Comparison of ENCODE assay signal across 17 cellular contexts in the genomic region with DNA sequence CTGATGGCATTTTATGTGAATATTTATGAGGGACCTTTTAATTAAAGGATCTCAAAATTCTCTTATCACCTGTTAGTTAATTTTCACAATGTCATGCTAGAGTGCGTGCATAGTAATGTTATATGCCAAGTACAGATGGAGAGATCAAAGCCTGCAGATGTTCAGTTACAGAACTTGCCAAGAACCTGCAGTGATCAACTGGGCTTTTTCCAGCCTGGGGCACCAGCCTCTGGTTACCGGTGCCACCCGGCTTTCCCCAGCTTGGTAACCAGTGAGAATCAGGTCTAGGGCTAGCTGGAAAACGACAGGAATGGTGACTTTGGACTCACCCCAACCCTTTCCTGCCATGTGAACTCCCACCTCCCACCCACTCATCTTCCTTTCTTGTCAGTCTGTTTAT.
"Had no signal": no experiment of that assay in that cellular context is flagged by ENCODE, and none has a peak within 500 bp of the region (broad histone marks: within the 10 kb centered on the region; RNA-seq: fewer than 3 reads in every experiment).

No MANE protein-coding gene starts in this region.

- H3K27me3 Mint-ChIP-seq: stimulated activated naive B cell treated with anti-CD40 and anti-IgM and Interleukin-4, amounts not matched to agents 10 μg/mL and 1 μg/mL and 100 μg/mL, for 72 hours had no signal

- DNase-seq: activated CD4-positive, alpha-beta T cell treated with anti-CD3 and anti-CD28 coated beads, Interleukin-2, amount 50 U/mL, for 48 hours; activated naive CD4-positive, alpha-beta T cell treated with anti-CD3 and anti-CD28 coated beads for 36 hours; activated naive CD8-positive, alpha-beta T cell treated with anti-CD3 and anti-CD28 coated beads, Interleukin-2, amount 50 U/mL, for 24 hours; aorta; lower lobe of right lung; ovary; stimulated activated CD4-positive, alpha-beta T cell treated with anti-CD3 and anti-CD28 coated beads, Interleukin-2, amount 100 ng/mL, for 48 hours; stimulated activated naive B cell treated with anti-CD40 and anti-IgM and Interleukin-4, amounts not matched to agents 10 μg/mL and 1 μg/mL and 100 μg/mL, for 72 hours; T-helper 17 cell; tibial artery; WERI-Rb-1 had no signal

- H3K4me3 ChIP-seq: lower lobe of right lung, ovary, tibial artery had no signal

- H3K36me3 ChIP-seq: lower lobe of right lung, ovary, tibial artery, WERI-Rb-1 had no signal

- H3K27ac Mint-ChIP-seq: activated naive CD4-positive, alpha-beta T cell treated with anti-CD3 and anti-CD28 coated beads for 36 hours; activated naive CD8-positive, alpha-beta T cell treated with anti-CD3 and anti-CD28 coated beads, Interleukin-2, amount 50 U/mL, for 24 hours; activated T-helper 17 cell treated with anti-CD3 and anti-CD28 coated beads, Interleukin-2, amount 50 U/mL, for 72 hours; stimulated activated naive B cell treated with anti-CD40 and anti-IgM and Interleukin-4, amounts not matched to agents 10 μg/mL and 1 μg/mL and 100 μg/mL, for 72 hours; T-helper 17 cell had no signal

- H3K9me3 Mint-ChIP-seq: activated naive CD4-positive, alpha-beta T cell treated with anti-CD3 and anti-CD28 coated beads for 36 hours; activated naive CD8-positive, alpha-beta T cell treated with anti-CD3 and anti-CD28 coated beads, Interleukin-2, amount 50 U/mL, for 24 hours; activated T-helper 17 cell treated with anti-CD3 and anti-CD28 coated beads, Interleukin-2, amount 50 U/mL, for 72 hours; stimulated activated naive B cell treated with anti-CD40 and anti-IgM and Interleukin-4, amounts not matched to agents 10 μg/mL and 1 μg/mL and 100 μg/mL, for 72 hours had no signal

- H3K4me1 ChIP-seq: lower lobe of right lung had no signal

- H3K36me3 Mint-ChIP-seq: stimulated activated naive B cell treated with anti-CD40 and anti-IgM and Interleukin-4, amounts not matched to agents 10 μg/mL and 1 μg/mL and 100 μg/mL, for 72 hours had no signal

- ATAC-seq: activated naive CD8-positive, alpha-beta T cell treated with anti-CD3 and anti-CD28 coated beads, Interleukin-2, amount 50 U/mL, for 24 hours; activated T-helper 17 cell treated with anti-CD3 and anti-CD28 coated beads, Interleukin-2, amount 50 U/mL, for 72 hours; lower lobe of right lung; stimulated activated naive B cell treated with anti-CD40 and anti-IgM and Interleukin-4, amounts not matched to agents 10 μg/mL and 1 μg/mL and 100 μg/mL, for 72 hours; T-helper 17 cell had no signal

- FAIRE-seq: bronchial epithelial cell, colon, endometrium, urothelium cell line had no signal

- H3K4me3 Mint-ChIP-seq: activated naive CD4-positive, alpha-beta T cell treated with anti-CD3 and anti-CD28 coated beads for 36 hours; activated naive CD8-positive, alpha-beta T cell treated with anti-CD3 and anti-CD28 coated beads, Interleukin-2, amount 50 U/mL, for 24 hours; activated T-helper 17 cell treated with anti-CD3 and anti-CD28 coated beads, Interleukin-2, amount 50 U/mL, for 72 hours; neural crest cell; stimulated activated naive B cell treated with anti-CD40 and anti-IgM and Interleukin-4, amounts not matched to agents 10 μg/mL and 1 μg/mL and 100 μg/mL, for 72 hours; T-helper 17 cell had no signal

- H3K4me1 Mint-ChIP-seq: activated naive CD8-positive, alpha-beta T cell treated with anti-CD3 and anti-CD28 coated beads, Interleukin-2, amount 50 U/mL, for 24 hours; activated T-helper 17 cell treated with anti-CD3 and anti-CD28 coated beads, Interleukin-2, amount 50 U/mL, for 72 hours; stimulated activated naive B cell treated with anti-CD40 and anti-IgM and Interleukin-4, amounts not matched to agents 10 μg/mL and 1 μg/mL and 100 μg/mL, for 72 hours had no signal

- H3K27ac ChIP-seq: lower lobe of right lung, ovary, tibial artery, WERI-Rb-1 had no signal

- H3K9me3 ChIP-seq: lower lobe of right lung, ovary, tibial artery had no signal

- H3K27me3 ChIP-seq: ovary, tibial artery had no signal
